In the genomic region with DNA sequence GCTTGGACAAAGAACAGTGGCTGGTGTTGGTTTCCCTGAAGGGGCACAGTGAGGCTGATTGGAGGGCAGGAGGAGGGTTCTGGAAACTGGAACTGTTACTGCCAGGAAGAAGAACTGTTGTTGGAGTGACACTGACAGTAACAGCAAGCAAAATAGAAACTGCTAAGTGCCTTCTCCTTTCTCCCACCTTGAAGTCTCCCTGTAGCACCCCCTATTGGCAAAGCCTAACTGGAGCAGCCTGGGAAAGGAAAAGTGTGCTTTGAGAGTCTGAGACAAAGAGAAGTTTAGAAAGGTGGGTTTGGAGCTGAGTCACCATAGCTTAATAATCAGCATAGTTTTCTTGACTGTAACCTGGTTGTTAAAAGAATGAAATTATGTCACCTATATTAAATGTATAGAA, we compare ENCODE assay signal across 9 cellular contexts. TPM values are rescaled to one million over a fixed set of nuclear protein-coding genes. Genes with fewer than 3 reads are reported as not detected.
DNase-seq lines count a peak whose midpoint lies in the region; ATAC-seq and TF ChIP-seq lines count a peak whose summit lies in the region.
"Had no signal": no experiment of that assay in that cellular context is flagged by ENCODE, and none has a peak within 500 bp of the region (broad histone marks: within the 10 kb centered on the region; RNA-seq: fewer than 3 reads in every experiment).

No MANE protein-coding gene starts in this region.

- H3K9me3 ChIP-seq in PC-9 (ENCODE audit: insufficient read depth, low read depth) = no peaks in the 10 kb centered on the region
- H3K9me3 ChIP-seq: SJSA1 had no signal

- no peak overlapping the region for H3K4me3 ChIP-seq in PC-9
- no peak overlapping the region for H3K4me3 ChIP-seq in fibroblast of pulmonary artery (replicated peaks; ENCODE audit: low read depth, low read length)
- H3K4me3 ChIP-seq: SJSA1 had no signal

- no peaks in the 10 kb centered on the region for H4K20me1 ChIP-seq in PC-9 (ENCODE audit: insufficient read depth)

- no peaks in the 10 kb centered on the region for H3F3A ChIP-seq in PC-9 (ENCODE audit: insufficient read depth, low read depth)

- H3K79me2 ChIP-seq in PC-9 (ENCODE audit: low read depth) = no peaks in the 10 kb centered on the region

- peaks cover 2% of the 10 kb centered on the region for H3K9me3 Mint-ChIP-seq in stimulated activated memory B cell treated with anti-CD40 and anti-IgM and Interleukin-4, amounts not matched to agents 10 μg/mL and 1 μg/mL and 100 μg/mL, for 72 hours

- H3K4me3 Mint-ChIP-seq in stimulated activated memory B cell treated with anti-CD40 and anti-IgM and Interleukin-4, amounts not matched to agents 10 μg/mL and 1 μg/mL and 100 μg/mL, for 72 hours = no peak overlapping the region

- TF ChIP-seq CTCF in PC-9 (conservative IDR thresholded peaks at IDR 0.05) = peak; percentile 51; the same call in 1 of the 2 replicates
- TF ChIP-seq CTCF in fibroblast of pulmonary artery (IDR thresholded peaks at IDR 0.05; ENCODE audit: low read length, missing control alignments) = peak; percentile 93

- ATAC-seq in sciatic nerve = no peak
- no peak for ATAC-seq in stimulated activated memory B cell treated with anti-CD40 and anti-IgM and Interleukin-4, amounts not matched to agents 10 μg/mL and 1 μg/mL and 100 μg/mL, for 72 hours

- no peak overlapping the region for H2AFZ ChIP-seq in PC-9

- H3K27ac Mint-ChIP-seq in stimulated activated memory B cell treated with anti-CD40 and anti-IgM and Interleukin-4, amounts not matched to agents 10 μg/mL and 1 μg/mL and 100 μg/mL, for 72 hours = no peak overlapping the region

- H3K27me3 Mint-ChIP-seq in stimulated activated memory B cell treated with anti-CD40 and anti-IgM and Interleukin-4, amounts not matched to agents 10 μg/mL and 1 μg/mL and 100 μg/mL, for 72 hours = peaks cover 86% of the 10 kb centered on the region

- H3K4me2 ChIP-seq in PC-9 = no peak overlapping the region

- no peaks in the 10 kb centered on the region for H3K27me3 ChIP-seq in PC-9 (ENCODE audit: insufficient read depth, low read depth)
- H3K27me3 ChIP-seq: SJSA1 had no signal

- no peaks in the 10 kb centered on the region for H3K36me3 ChIP-seq in PC-9 (ENCODE audit: low read depth)
- H3K36me3 ChIP-seq: SJSA1 had no signal

- no TSS peak for BruUV-seq in PC-9 (replicated peaks; lab: Mats Ljungman, UMichigan)

- intact Hi-C loops in PC-9 (cut with micrococcal nuclease; ENCODE audit: unreplicated experiment) = no loop called here
- intact Hi-C loops in sciatic nerve (cut with DNase I) = no loop called here

- DNase-seq in stimulated activated CD4-positive, alpha-beta T cell treated with anti-CD3 and anti-CD28 coated beads, Interleukin-2, amount 100 ng/mL, for 48 hours = peak; percentile 6 to 17
- no peak for DNase-seq in stimulated activated CD4-positive, alpha-beta T cell treated with anti-CD3 and anti-CD28 coated beads, Interleukin-4, amount 100 ng/mL, for 4 hours
- DNase-seq in PC-9 (no peak), fibroblast of pulmonary artery (ENCODE audit: low read depth) (peak; percentile 58), NCI-H2227 (lab: John Stamatoyannopoulos, UW; ENCODE audit: unreplicated experiment) (no peak), sciatic nerve (ENCODE audit: low spot score) (no peak), NCI-H1436 (lab: John Stamatoyannopoulos, UW) (no peak)

- POLR2A ChIA-PET in PC-9 (lab: Charles Lee; ENCODE audit: unreplicated experiment) = interaction anchor here (0.7 kb wide), 1 partner anchor 413 kb away, joined by 3 read pairs; no protein-coding TSS in a partner anchor

- H3K27ac ChIP-seq in PC-9 = no peak overlapping the region
- H3K27ac ChIP-seq: SJSA1 had no signal

- peaks cover 6% of the 10 kb centered on the region; the same call in 1 of the 2 replicates for H3K4me1 ChIP-seq in PC-9 (replicated peaks; ENCODE audit: insufficient read depth)
- H3K4me1 ChIP-seq: SJSA1 had no signal

- H3K36me3 Mint-ChIP-seq in stimulated activated memory B cell treated with anti-CD40 and anti-IgM and Interleukin-4, amounts not matched to agents 10 μg/mL and 1 μg/mL and 100 μg/mL, for 72 hours = no peaks in the 10 kb centered on the region

- peaks cover 12% of the 10 kb centered on the region for H3K4me1 Mint-ChIP-seq in stimulated activated memory B cell treated with anti-CD40 and anti-IgM and Interleukin-4, amounts not matched to agents 10 μg/mL and 1 μg/mL and 100 μg/mL, for 72 hours

- H3K9me2 ChIP-seq in PC-9 (ENCODE audit: insufficient read depth) = no peaks in the 10 kb centered on the region

- CTCF ChIA-PET in PC-9 (lab: Charles Lee) = no interaction called here

RNA-seq across cellular contexts. Expression of gene TMEM174, which starts 2.5 kb away (rescaled TPM):
- not detected in 2 replicates for total RNA-seq in PC-9 (2021)
- not detected for total RNA-seq in sciatic nerve
- total RNA-seq: SJSA1 had no signal

RNA-seq across cellular contexts. Expression of gene TMEM171, which starts 50.1 kb away (rescaled TPM):
- total RNA-seq in PC-9 (2021) = 7.8 and 9.9 TPM in 2 replicates
- total RNA-seq in sciatic nerve = 1.0 TPM

Comparison
In these comparisons a context has a peak if more than half of its experiments do, and no peak if none do; other contexts are left out.
1. DNase-seq: peak in stimulated activated CD4-positive, alpha-beta T cell treated with anti-CD3 and anti-CD28 coated beads, Interleukin-2, amount 100 ng/mL, for 48 hours (2 of 2) and fibroblast of pulmonary artery (single experiment); none in stimulated activated CD4-positive, alpha-beta T cell treated with anti-CD3 and anti-CD28 coated beads, Interleukin-4, amount 100 ng/mL, for 4 hours (0 of 2), PC-9 (0 of 2), NCI-H2227 (single experiment), sciatic nerve (single experiment) and NCI-H1436 (single experiment).